In the genomic region with DNA sequence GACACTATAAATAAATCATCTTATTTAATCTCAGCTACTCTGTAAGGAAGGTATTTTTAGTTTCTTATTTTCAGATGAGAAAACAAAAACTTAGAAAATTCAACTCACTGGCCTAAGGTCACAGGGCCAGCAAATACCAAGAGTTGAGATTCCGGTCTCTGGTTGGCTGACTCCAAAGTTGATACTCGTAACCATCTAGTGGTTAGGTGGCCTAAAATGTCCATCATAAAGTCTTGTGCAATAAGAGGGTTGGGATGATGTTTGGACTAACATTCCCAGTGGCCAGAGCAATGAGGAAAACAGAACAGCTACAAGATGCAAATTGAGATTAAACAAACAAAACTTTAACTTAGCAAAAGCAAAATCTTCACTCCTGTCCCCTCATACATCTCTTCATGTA, we compare ENCODE assay signal across 21 cellular contexts.
"Had no signal": no experiment of that assay in that cellular context is flagged by ENCODE, and none has a peak within 500 bp of the region (broad histone marks: within the 10 kb centered on the region; RNA-seq: fewer than 3 reads in every experiment).

No MANE protein-coding gene starts in this region.

- H3K4me3 Mint-ChIP-seq: mesothelial cell of epicardium, naive B cell had no signal

- H3K36me3 Mint-ChIP-seq: mesothelial cell of epicardium, naive B cell had no signal

- H3K4me1 ChIP-seq: esophagus muscularis mucosa, gastrocnemius medialis, heart right ventricle, left lung, lower lobe of right lung had no signal

- H3K27me3 Mint-ChIP-seq: naive B cell had no signal

- H3K9me3 ChIP-seq: esophagus muscularis mucosa, gastrocnemius medialis, heart right ventricle, left lung, lower lobe of right lung, mucosa of descending colon had no signal

- H3K27ac Mint-ChIP-seq: mesothelial cell of epicardium, naive B cell had no signal

- H3K4me1 Mint-ChIP-seq: naive B cell had no signal

- ATAC-seq: gastrocnemius medialis, heart right ventricle, left cardiac atrium, left lung, left ventricle myocardium superior, lower lobe of right lung, mucosa of descending colon had no signal

- H3K36me3 ChIP-seq: esophagus muscularis mucosa, gastrocnemius medialis, heart right ventricle, left lung, lower lobe of right lung had no signal

- DNase-seq: dermis blood vessel endothelial cell; dorsolateral prefrontal cortex; effector CD4-positive, alpha-beta T cell; effector memory CD4-positive, alpha-beta T cell; foreskin fibroblast; foreskin melanocyte; gastrocnemius medialis; glutamatergic neuron; head of caudate nucleus; heart right ventricle; hippocampal formation; left cardiac atrium; left lung; left ventricle myocardium superior; lower lobe of right lung; mesenchymal stem cell; mucosa of descending colon; naive B cell had no signal

- H3K27me3 ChIP-seq: esophagus muscularis mucosa, gastrocnemius medialis, heart right ventricle, left lung had no signal

- H3K27ac ChIP-seq: coronary artery, dorsolateral prefrontal cortex, esophagus muscularis mucosa, gastrocnemius medialis, heart right ventricle, left lung, lower lobe of right lung had no signal

- H3K4me3 ChIP-seq: coronary artery, dorsolateral prefrontal cortex, esophagus muscularis mucosa, gastrocnemius medialis, heart right ventricle, left lung, lower lobe of right lung, mucosa of descending colon had no signal
